8 cellular contexts compared by ENCODE assay signal in genomic region chr9:109320734-109321448, GRCh38. TPM values are rescaled to one million over a fixed set of nuclear protein-coding genes. Genes with fewer than 3 reads are reported as not detected.
A peak's percentile ranks its signal among the peaks of the same experiment; 100 is the strongest.
DNase-seq lines count a peak whose midpoint lies in the region; ATAC-seq, FAIRE-seq and TF ChIP-seq lines count a peak whose summit lies in the region.

Gene EPB41L4B, minus strand, starts transcription at chr9:109321059. Its CDS starts 613 bp downstream, at chr9:109320446.

- peak; percentile 97 for ATAC-seq in GM18868 (IDR thresholded peaks at IDR 0.05; ENCODE audit: unreplicated experiment)
- ATAC-seq in HG03108 (IDR thresholded peaks at IDR 0.05; ENCODE audit: unreplicated experiment) = peak; percentile 94
- peak; percentile 99 for ATAC-seq in activated CD4-positive, CD25-positive, alpha-beta regulatory T cell treated with anti-CD3 and anti-CD28 coated beads, Interleukin-2, amount 50 U/mL, for 24 hours
- ATAC-seq in central memory CD8-positive, alpha-beta T cell (replicated peaks; ENCODE audit: extremely low read depth, poor library complexity, severe bottlenecking) = peak; percentile 85

- no peaks in the 10 kb centered on the region for H3K9me3 Mint-ChIP-seq in central memory CD8-positive, alpha-beta T cell

- peaks cover 78% of the 10 kb centered on the region for H3K27me3 Mint-ChIP-seq in central memory CD8-positive, alpha-beta T cell

- H3K4me3 Mint-ChIP-seq in central memory CD8-positive, alpha-beta T cell = peak within 1 kb of the TSS; percentile 86

- no peak within 1 kb of the TSS for H3K27ac Mint-ChIP-seq in central memory CD8-positive, alpha-beta T cell (ENCODE audit: low read depth)

- peaks cover 2% of the 10 kb centered on the region in 2 donors for H3K4me1 ChIP-seq in kidney (ENCODE audit: control insufficient read depth in 1 of 2, insufficient read depth in 1 of 2, low read depth in 1 of 2, low read length in 2 of 2)

- TF ChIP-seq CTCF in AG04449 (IDR thresholded peaks at IDR 0.05; ENCODE audit: insufficient read depth, low read length, missing control alignments) = peak; percentile 95
- TF ChIP-seq CTCF in kidney (IDR thresholded peaks at IDR 0.05; ENCODE audit: borderline replicate concordance, extremely low read depth, insufficient read depth) = peak; percentile 97

- peak within 1 kb of the TSS in 1 of 2 donors; percentile 59 for H3K9ac ChIP-seq in kidney (ENCODE audit: low read length in 2 of 2)

- H3K36me3 ChIP-seq in kidney (ENCODE audit: control insufficient read depth in 1 of 2, insufficient read depth in 2 of 2, low read length in 2 of 2) = no peaks in the 10 kb centered on the region

- CTCF ChIA-PET in AG04449 (lab: Yijun Ruan, JAX) = interaction anchor here (0.6 to 2.4 kb wide), 19 partner anchors 10 to 432 kb away, joined by 3 to 15 read pairs (median 4); no protein-coding TSS in a partner anchor

- FAIRE-seq in kidney (lab: Jason Lieb, UNC) = no peak

- H3K4me3 ChIP-seq in AG04449 (ENCODE audit: low read depth, low read length) (peak within 1 kb of the TSS; percentile 54), kidney (ENCODE audit: low read length in 2 of 2) (peak within 1 kb of the TSS; percentile 26 to 40)

- POLR2A ChIA-PET in AG04449 (lab: Yijun Ruan, JAX) = no interaction called here

- DNase-seq in AG04449 (ENCODE audit: low read depth, low spot score) = peak; percentile 21
- peak; percentile 93 for DNase-seq in NCI-H2196 (lab: John Stamatoyannopoulos, UW; ENCODE audit: unreplicated experiment)
- DNase-seq in central memory CD8-positive, alpha-beta T cell (ENCODE audit: low spot score in 2 of 2) = peak; percentile 56 to 64
- peak; percentile 95 for DNase-seq in kidney
- DNase-seq in stimulated activated CD4-positive, alpha-beta T cell treated with anti-CD3 and anti-CD28 coated beads, Interleukin-15, amount 100 ng/mL, for 24 hours = peak; percentile 95

- H3K9me3 ChIP-seq in kidney (ENCODE audit: control insufficient read depth in 1 of 2, low read length in 2 of 2) = no peaks in the 10 kb centered on the region

- H3K36me3 Mint-ChIP-seq in central memory CD8-positive, alpha-beta T cell (ENCODE audit: insufficient read depth) = no peaks in the 10 kb centered on the region

- intact Hi-C loops in kidney (cut with DNase I) = no loop called here

- H3K4me1 Mint-ChIP-seq in central memory CD8-positive, alpha-beta T cell = peaks cover 9% of the 10 kb centered on the region

- peak within 1 kb of the TSS; percentile 62 to 74 for H3K27ac ChIP-seq in kidney (ENCODE audit: low read depth in 2 of 2, low read length in 2 of 2)

RNA-seq across cellular contexts. Expression of gene EPB41L4B, which starts in this region (rescaled TPM):
- total RNA-seq in kidney = 6.5 TPM
- polyA plus RNA-seq in kidney (ENCODE audit: insufficient read depth, low read depth, low replicate concordance) = 7.7 TPM

Comparison
In these comparisons a context has a peak if more than half of its experiments do, and no peak if none do; other contexts are left out.
1. Peak in every context shown above with its lines: DNase-seq, ATAC-seq, H3K4me3 ChIP-seq and H3K27ac ChIP-seq.
2. DNase-seq: peak in every context shown above with its lines; median percentile 95 in kidney; 95 in stimulated activated CD4-positive, alpha-beta T cell treated with anti-CD3 and anti-CD28 coated beads, Interleukin-15, amount 100 ng/mL, for 24 hours; 93 in NCI-H2196; 60 in central memory CD8-positive, alpha-beta T cell; 21 in AG04449.